ENCODE assay signal across 10 cellular contexts in genomic region chr7:23347007-23347681, GRCh38. TPM values are rescaled to one million over a fixed set of nuclear protein-coding genes. Genes with fewer than 3 reads are reported as not detected.
DNase-seq lines count a peak whose midpoint lies in the region; ATAC-seq and TF ChIP-seq lines count a peak whose summit lies in the region.
"Had no signal": no experiment of that assay in that cellular context is flagged by ENCODE, and none has a peak within 500 bp of the region (broad histone marks: within the 10 kb centered on the region; RNA-seq: fewer than 3 reads in every experiment).

No MANE protein-coding gene starts in this region.

- no peak overlapping the region for H3K23ac ChIP-seq in trophoblast cell (ENCODE audit: low read length)

- no peak for TF ChIP-seq CTCF in RWPE1 (conservative IDR thresholded peaks at IDR 0.05; ENCODE audit: low read depth)

- no peak overlapping the region for H4K91ac ChIP-seq in trophoblast cell (ENCODE audit: low read depth, low read length)

- H3K9ac ChIP-seq in trophoblast cell (ENCODE audit: low read length) = no peak overlapping the region

- H2BK5ac ChIP-seq in trophoblast cell (ENCODE audit: low read depth, low read length, poor library complexity) = no peak overlapping the region

- no peaks in the 10 kb centered on the region for H3K27me3 ChIP-seq in trophoblast cell (ENCODE audit: insufficient read depth, low read length)

- H3K27ac Mint-ChIP-seq in T-helper 2 cell treated with Interferon-gamma antibody and Interleukin-4, amounts not matched to agents 5 μg/mL and 100 μg/mL, for 36 hours = peak overlapping the region; percentile 77
- H3K27ac Mint-ChIP-seq: nephron had no signal

- peaks cover 8 to 17% of the 10 kb centered on the region in 2 experiments for H3K36me3 ChIP-seq in trophoblast cell (ENCODE audit: control insufficient read depth in 1 of 2, insufficient read depth in 2 of 2, low read length in 2 of 2)

- H3K4ac ChIP-seq in trophoblast cell (ENCODE audit: low read depth, low read length) = no peak overlapping the region

- no CpG with 5 or more reads among the region's 9 CpGs for WGBS in trophoblast cell (ENCODE audit: extremely low coverage, insufficient coverage, insufficient read length)

- H3K4me2 ChIP-seq in trophoblast cell (ENCODE audit: low read length) = no peak overlapping the region

- no peak overlapping the region for H3K4me3 ChIP-seq in trophoblast cell (ENCODE audit: low read depth, low read length)

- ATAC-seq in GM19397 (IDR thresholded peaks at IDR 0.05; ENCODE audit: unreplicated experiment) = no peak

- H3K4me1 Mint-ChIP-seq in T-helper 2 cell treated with Interferon-gamma antibody and Interleukin-4, amounts not matched to agents 5 μg/mL and 100 μg/mL, for 36 hours (ENCODE audit: low read depth) = peaks cover 28% of the 10 kb centered on the region

- no peak overlapping the region for H2AK5ac ChIP-seq in trophoblast cell (ENCODE audit: low read length)

- H3K36me3 Mint-ChIP-seq in T-helper 2 cell treated with Interferon-gamma antibody and Interleukin-4, amounts not matched to agents 5 μg/mL and 100 μg/mL, for 36 hours (ENCODE audit: low read depth) = peaks cover 28% of the 10 kb centered on the region

- H4K12ac ChIP-seq in trophoblast cell (ENCODE audit: low read depth, low read length) = no peak overlapping the region

- peak overlapping the region; percentile 59 for H3K27ac ChIP-seq in RWPE1
- no peak overlapping the region for H3K27ac ChIP-seq in trophoblast cell (ENCODE audit: low read depth, low read length)

- no peaks in the 10 kb centered on the region for H3K27me3 Mint-ChIP-seq in T-helper 2 cell treated with Interferon-gamma antibody and Interleukin-4, amounts not matched to agents 5 μg/mL and 100 μg/mL, for 36 hours (ENCODE audit: low read depth)

- no peak for DNase-seq in T-helper 2 cell treated with Interferon-gamma antibody and Interleukin-4, amounts not matched to agents 5 μg/mL and 100 μg/mL, for 36 hours (ENCODE audit: low spot score)
- DNase-seq in T-helper 2 cell (no peak), RWPE1 (ENCODE audit: low spot score) (no peak), dermis blood vessel endothelial cell (peak; percentile 50), trophoblast cell (no peak), NK-92 (lab: John Stamatoyannopoulos, UW; ENCODE audit: unreplicated experiment) (no peak)
- no peak for DNase-seq in activated CD8-positive, alpha-beta memory T cell treated with anti-CD3 and anti-CD28 coated beads for 24 hours
- DNase-seq: head of caudate nucleus had no signal

- POLR2A ChIA-PET in RWPE1 (lab: Yijun Ruan, JAX; ENCODE audit: low non-redundant PET) = no interaction called here

- peaks cover 3 to 6% of the 10 kb centered on the region in 2 experiments for H3K4me1 ChIP-seq in trophoblast cell (ENCODE audit: control insufficient read depth in 1 of 2, insufficient read depth in 2 of 2, low read length in 2 of 2)

- peak overlapping the region; percentile 29 for H3K18ac ChIP-seq in trophoblast cell (ENCODE audit: low read length)

- no peak overlapping the region for H2AFZ ChIP-seq in trophoblast cell (ENCODE audit: insufficient read depth, low read length, poor library complexity)

- no peaks in the 10 kb centered on the region for H3K79me2 ChIP-seq in trophoblast cell (ENCODE audit: control insufficient read depth, insufficient read depth, low read length, poor library complexity)

- no peaks in the 10 kb centered on the region for H3K9me3 Mint-ChIP-seq in T-helper 2 cell treated with Interferon-gamma antibody and Interleukin-4, amounts not matched to agents 5 μg/mL and 100 μg/mL, for 36 hours
- H3K9me3 Mint-ChIP-seq: nephron had no signal

- H2BK12ac ChIP-seq in trophoblast cell (ENCODE audit: low read length) = no peak overlapping the region

- no peak overlapping the region for H2BK120ac ChIP-seq in trophoblast cell (ENCODE audit: insufficient read depth, low read length, poor library complexity)

- CTCF ChIA-PET in RWPE1 (lab: Yijun Ruan, JAX) = interaction anchor here (0.6 to 1.4 kb wide), 2 partner anchors 49 to 74 kb away, joined by 3 read pairs; no protein-coding TSS in a partner anchor

- no peak overlapping the region for H3K14ac ChIP-seq in trophoblast cell (ENCODE audit: low read length)

- H4K8ac ChIP-seq in trophoblast cell (ENCODE audit: low read depth, low read length) = peak overlapping the region; percentile 6

- no peaks in the 10 kb centered on the region for H3K79me1 ChIP-seq in trophoblast cell (ENCODE audit: low read length)

- H3K4me3 Mint-ChIP-seq in T-helper 2 cell treated with Interferon-gamma antibody and Interleukin-4, amounts not matched to agents 5 μg/mL and 100 μg/mL, for 36 hours = peak overlapping the region; percentile 70
- H3K4me3 Mint-ChIP-seq: nephron had no signal

- H3K9me3 ChIP-seq in trophoblast cell (ENCODE audit: insufficient read depth, low read depth, low read length) = no peaks in the 10 kb centered on the region

RNA-seq across cellular contexts. Expression of gene MALSU1, which starts 48.0 kb away (rescaled TPM):
- total RNA-seq in dermis blood vessel endothelial cell = 57.7 and 72.7 TPM in 2 replicates
- polyA plus RNA-seq in trophoblast cell (2013) = 58.2 and 61.0 TPM in 2 replicates
